ENCODE assay signal across 8 cellular contexts in genomic region chr6:474454-475185, GRCh38.
DNase-seq lines count a peak whose midpoint lies in the region; ATAC-seq and TF ChIP-seq lines count a peak whose summit lies in the region.

No MANE protein-coding gene starts in this region.

- H3K27me3 Mint-ChIP-seq in type B pancreatic cell = peaks cover 19% of the 10 kb centered on the region

- no peak overlapping the region for H3K27ac ChIP-seq in foreskin keratinocyte

- peak overlapping the region; percentile 29 for H3K4me3 ChIP-seq in Jurkat, Clone E6-1 (ENCODE audit: low read length)

- no peaks in the 10 kb centered on the region for H3K9me3 Mint-ChIP-seq in type B pancreatic cell

- TF ChIP-seq CTCF in foreskin keratinocyte (conservative IDR thresholded peaks at IDR 0.05) (no peak), type B pancreatic cell (conservative IDR thresholded peaks at IDR 0.05) (no peak)

- no peak overlapping the region for H3K4me3 Mint-ChIP-seq in type B pancreatic cell

- H3K27ac Mint-ChIP-seq in type B pancreatic cell = no peak overlapping the region

- no peaks in the 10 kb centered on the region for H3K4me1 ChIP-seq in foreskin keratinocyte

- peaks cover 36% of the 10 kb centered on the region for H3K27me3 ChIP-seq in foreskin keratinocyte

- H3K4me1 Mint-ChIP-seq in type B pancreatic cell (ENCODE audit: unreplicated experiment) = no peaks in the 10 kb centered on the region

- H3K36me3 Mint-ChIP-seq in type B pancreatic cell = no peaks in the 10 kb centered on the region

- peak; percentile 81 for ATAC-seq in GM19467 (IDR thresholded peaks at IDR 0.05; ENCODE audit: unreplicated experiment)
- ATAC-seq in foreskin keratinocyte = peak; percentile 32

- DNase-seq in Ammon's horn (ENCODE audit: low spot score) (peak; percentile 51), foreskin keratinocyte (no peak), type B pancreatic cell (ENCODE audit: extremely low spot score, unreplicated experiment) (no peak), NCI-H526 treated with DMSO at 0.1 percent for 48 hours (lab: John Stamatoyannopoulos, UW) (no peak)
- DNase-seq in Jurkat, Clone E6-1 (ENCODE audit: low read depth, low spot score) = peak; percentile 79
- DNase-seq in activated CD4-positive, alpha-beta T cell treated with anti-CD3 and anti-CD28 coated beads for 4 hours = peak; percentile 75 to 79
- DNase-seq in stimulated activated CD8-positive, alpha-beta memory T cell treated with anti-CD3 and anti-CD28 coated beads, Interleukin-2, amount 100 ng/mL, for 1 hour (ENCODE audit: low read depth in 2 of 2) = peak; percentile 36 to 49

Comparison
In these comparisons a context has a peak if more than half of its experiments do, and no peak if none do; other contexts are left out.
1. DNase-seq: peak in Ammon's horn (single experiment), Jurkat, Clone E6-1 (single experiment), activated CD4-positive, alpha-beta T cell treated with anti-CD3 and anti-CD28 coated beads for 4 hours (2 of 2) and stimulated activated CD8-positive, alpha-beta memory T cell treated with anti-CD3 and anti-CD28 coated beads, Interleukin-2, amount 100 ng/mL, for 1 hour (2 of 2); none in foreskin keratinocyte (0 of 2), type B pancreatic cell (single experiment) and NCI-H526 treated with DMSO at 0.1 percent for 48 hours (single experiment).